Comparison of ENCODE assay signal across 2 cellular contexts in genomic region chr9:125147401-125147951, GRCh38.
TF ChIP-seq lines count a peak whose summit lies in the region.

No MANE protein-coding gene starts in this region.

TF ChIP-seq in IMR-90, 13 proteins besides CTCF, POLR2A, EP300 and RAD21:
- TF ChIP-seq CHD1 (IDR thresholded peaks at IDR 0.05; ENCODE audit: low read depth, low read length), result no peak
- no peak for TF ChIP-seq MAFK (IDR thresholded peaks at IDR 0.05; ENCODE audit: low read depth, low read length)
- no peak for TF ChIP-seq SMC3 (IDR thresholded peaks at IDR 0.05; ENCODE audit: low read depth, low read length)
- no peak for TF ChIP-seq ELK1 (IDR thresholded peaks at IDR 0.05; ENCODE audit: borderline replicate concordance, low read depth, low read length)

TF ChIP-seq in endothelial cell of umbilical vein, 7 proteins besides CTCF, POLR2A, EP300 and RAD21:
- TF ChIP-seq MAX (IDR thresholded peaks at IDR 0.05; ENCODE audit: insufficient read depth, insufficient read length) (no peak), EZH2 (IDR thresholded peaks at IDR 0.05; ENCODE audit: borderline replicate concordance, low read depth, low read length, severe bottlenecking) (no peak), POLR2AphosphoS5 (IDR thresholded peaks at IDR 0.05; ENCODE audit: insufficient read depth, low read depth, low read length) (no peak), GATA2 (IDR thresholded peaks at IDR 0.05; ENCODE audit: insufficient read depth, insufficient read length, low read depth, low read length) (no peak), FOS (IDR thresholded peaks at IDR 0.05; ENCODE audit: borderline replicate concordance, insufficient read depth, low read length) (no peak), JUN (IDR thresholded peaks at IDR 0.05; ENCODE audit: borderline replicate concordance, insufficient read depth, insufficient read length, low read depth) (no peak), MYC (IDR thresholded peaks at IDR 0.05; ENCODE audit: low read depth, low read length) (no peak)
